In the genomic region with DNA sequence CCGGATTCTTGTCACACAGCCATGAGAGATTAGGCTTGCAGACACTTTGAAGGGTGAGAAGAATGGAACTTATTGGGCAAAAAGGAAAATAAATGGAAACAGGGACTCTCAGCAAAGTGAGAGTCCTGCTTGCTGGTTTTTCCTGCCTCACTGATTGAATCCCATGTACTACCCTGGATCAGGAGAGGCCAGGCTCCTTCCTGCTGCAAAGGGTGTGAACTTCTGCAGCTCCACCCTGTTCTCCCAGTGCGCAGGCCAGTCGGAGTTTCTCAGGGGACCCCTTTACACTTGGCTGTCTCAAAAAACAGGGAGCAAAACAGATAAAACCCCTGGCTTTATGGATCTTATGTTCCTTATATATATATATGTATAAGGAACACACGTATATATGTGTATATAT, we compare ENCODE assay signal across 12 cellular contexts.
DNase-seq lines count a peak whose midpoint lies in the region; ATAC-seq, FAIRE-seq and TF ChIP-seq lines count a peak whose summit lies in the region.
"Had no signal": no experiment of that assay in that cellular context is flagged by ENCODE, and none has a peak within 500 bp of the region (broad histone marks: within the 10 kb centered on the region; RNA-seq: fewer than 3 reads in every experiment).

No MANE protein-coding gene starts in this region.

- H3K4me1 Mint-ChIP-seq in GM23338, result peaks cover 32% of the 10 kb centered on the region

- no peaks in the 10 kb centered on the region for H3K36me3 Mint-ChIP-seq in GM23338 (ENCODE audit: low read depth)
- H3K36me3 Mint-ChIP-seq: CD4-positive, CD25-positive, alpha-beta regulatory T cell had no signal

- no peak for TF ChIP-seq POLR2A in H1 (IDR thresholded peaks at IDR 0.05; ENCODE audit: control extremely low read depth in 1 of 2, low read depth in 2 of 2, low read length in 2 of 2)

- H3K4me1 ChIP-seq in GM23338 (ENCODE audit: insufficient read depth), result peaks cover 29% of the 10 kb centered on the region
- H3K4me1 ChIP-seq in H1 (replicated peaks in 1 of 4; ENCODE audit: control insufficient read depth in 3 of 4, insufficient read depth in 4 of 4, low read length in 3 of 4), result peaks cover 2 to 21% (median 11%) of the 10 kb centered on the region in 4 experiments; a peak in 5 of 7 replicates
- peaks cover 14 to 28% of the 10 kb centered on the region in 2 experiments for H3K4me1 ChIP-seq in trophoblast cell (ENCODE audit: control insufficient read depth in 1 of 2, insufficient read depth in 2 of 2, low read length in 2 of 2)

- H3K9me2 ChIP-seq in GM23338 (ENCODE audit: insufficient read depth), result no peaks in the 10 kb centered on the region

- no peak overlapping the region for H2BK20ac ChIP-seq in H1 (ENCODE audit: low read length)

- TF ChIP-seq CTCF in GM23338 (conservative IDR thresholded peaks at IDR 0.05; ENCODE audit: low read depth in 2 of 2) (no peak), H1 (IDR thresholded peaks at IDR 0.05; ENCODE audit: control extremely low read depth in 1 of 3, insufficient read depth in 1 of 3, low read depth in 1 of 3, low read length in 3 of 3) (no peak)

- H3F3A ChIP-seq in GM23338 (replicated peaks; ENCODE audit: low read depth), result no peaks in the 10 kb centered on the region

- DNase-seq in GM23338 (ENCODE audit: low spot score) (no peak), LoVo (ENCODE audit: low spot score) (peak; percentile 40), H1 (ENCODE audit: low read depth in 1 of 2, low spot score in 2 of 2) (no peak), trophoblast cell (no peak), foreskin melanocyte (no peak)
- DNase-seq: Karpas-422; retina; stimulated activated naive B cell treated with anti-CD40 and anti-IgM and Interleukin-4, amounts not matched to agents 10 μg/mL and 1 μg/mL and 100 μg/mL, for 72 hours had no signal

- H4K91ac ChIP-seq in H1 (replicated peaks; ENCODE audit: insufficient read length, low read length) (no peak overlapping the region), trophoblast cell (ENCODE audit: low read depth, low read length) (peak overlapping the region; percentile 57)

- H2AK5ac ChIP-seq in H1 (ENCODE audit: low read depth, low read length) (no peak overlapping the region), trophoblast cell (ENCODE audit: low read length) (peak overlapping the region; percentile 23)

- CTCF ChIA-PET in H1 (lab: Charles Lee; ENCODE audit: partially characterized antibody), result interaction anchor here (0.6 to 2.0 kb wide), 4 partner anchors 14 to 109 kb away, joined by 3 to 6 read pairs (median 4); no protein-coding TSS in a partner anchor

- H3K23ac ChIP-seq in H1 (ENCODE audit: insufficient read length) (no peak overlapping the region), trophoblast cell (ENCODE audit: low read length) (no peak overlapping the region)

- WGBS in H1 (ENCODE audit: extremely low coverage in 1 of 2, insufficient coverage in 1 of 2, insufficient read length in 1 of 2, insufficient replicate concordance in 2 of 2, low coverage in 1 of 2, low lambda C conversion rate in 2 of 2, missing lambda C conversion rate in 1 of 2), 2 experiments, result 92% methylated on average over 4 of the region's 4 CpGs; no CpG with 5 or more reads in 1 of the 2 experiments
- WGBS in trophoblast cell (ENCODE audit: extremely low coverage, insufficient coverage, insufficient read length), result no CpG with 5 or more reads among the region's 4 CpGs

- H3K18ac ChIP-seq in H1 (ENCODE audit: extremely low read depth, low read length), result no peak overlapping the region
- H3K18ac ChIP-seq in trophoblast cell (ENCODE audit: low read length), result no peak overlapping the region

- H3K4me3 ChIP-seq in GM23338, result peak overlapping the region; percentile 47
- peak overlapping the region in 1 of 4 experiments; percentile 48; a peak in 2 of 8 replicates for H3K4me3 ChIP-seq in H1 (ENCODE audit: extremely low read depth in 1 of 4, insufficient read depth in 2 of 4, low read depth in 3 of 4, low read length in 4 of 4)
- no peak overlapping the region for H3K4me3 ChIP-seq in trophoblast cell (ENCODE audit: low read depth, low read length)

- H3K27ac ChIP-seq in GM23338 (ENCODE audit: low read depth) (no peak overlapping the region), H1 (ENCODE audit: low read depth, low read length) (no peak overlapping the region), trophoblast cell (ENCODE audit: low read depth, low read length) (no peak overlapping the region)

- TF ChIP-seq RAD21 in H1 (IDR thresholded peaks at IDR 0.05 in 1 of 2, conservative IDR thresholded peaks at IDR 0.05 in 1 of 2; ENCODE audit: low read depth in 2 of 2, low read length in 2 of 2), result no peak

- H3K79me1 ChIP-seq in H1 (ENCODE audit: low read depth, low read length), result no peaks in the 10 kb centered on the region
- H3K79me1 ChIP-seq in trophoblast cell (ENCODE audit: low read length), result peaks cover 17% of the 10 kb centered on the region

- H3K9me3 ChIP-seq in H1 (ENCODE audit: insufficient read depth in 2 of 2, low read depth in 1 of 2, low read length in 1 of 2) (no peaks in the 10 kb centered on the region), trophoblast cell (ENCODE audit: insufficient read depth, low read depth, low read length) (no peaks in the 10 kb centered on the region)

- H3K36me3 ChIP-seq in GM23338 (ENCODE audit: insufficient read depth) (no peaks in the 10 kb centered on the region), H1 (ENCODE audit: control insufficient read depth in 2 of 4, insufficient read depth in 4 of 4, low read length in 3 of 4) (peaks cover 0 to 2% (median 0%) of the 10 kb centered on the region in 4 experiments; a peak in 1 of 8 replicates), trophoblast cell (ENCODE audit: control insufficient read depth in 1 of 2, insufficient read depth in 2 of 2, low read length in 2 of 2) (no peaks in the 10 kb centered on the region)

- H2BK5ac ChIP-seq in H1 (ENCODE audit: low read depth, low read length), result no peak overlapping the region
- H2BK5ac ChIP-seq in trophoblast cell (ENCODE audit: low read depth, low read length, poor library complexity), result peak overlapping the region; percentile 61

- no peak overlapping the region for H3K27ac Mint-ChIP-seq in GM23338

- ATAC-seq in GM23338, result no peak
- no peak for ATAC-seq in GM19467 (IDR thresholded peaks at IDR 0.05; ENCODE audit: unreplicated experiment)
- ATAC-seq in esophagus mucosa, result no peak
- no peak for ATAC-seq in GM21526 (IDR thresholded peaks at IDR 0.05; ENCODE audit: low FRiP score, unreplicated experiment)

- H3K56ac ChIP-seq in H1 (replicated peaks; ENCODE audit: insufficient read length, low read depth, low read length), result no peak overlapping the region

- no peak overlapping the region for H4K12ac ChIP-seq in trophoblast cell (ENCODE audit: low read depth, low read length)

- H4K8ac ChIP-seq in H1 (ENCODE audit: extremely low read depth, insufficient read depth, low read length) (no peak overlapping the region), trophoblast cell (ENCODE audit: low read depth, low read length) (peak overlapping the region; percentile 64)

- H3K9ac ChIP-seq in H1 (replicated peaks in 1 of 4; ENCODE audit: extremely low read depth in 1 of 4, low read depth in 3 of 4, low read length in 3 of 4) (no peak overlapping the region), trophoblast cell (ENCODE audit: low read length) (no peak overlapping the region)

- peaks cover 2% of the 10 kb centered on the region; the same call in 1 of the 2 replicates for H3K23me2 ChIP-seq in H1 (ENCODE audit: low read depth, low read length)

- H3K4me2 ChIP-seq in GM23338 (peak overlapping the region; percentile 81), H1 (ENCODE audit: insufficient read depth in 1 of 2, low read depth in 2 of 2, low read length in 2 of 2) (peak overlapping the region; percentile 64 to 97; a peak in 3 of 4 replicates), trophoblast cell (ENCODE audit: low read length) (no peak overlapping the region)

- H3K27me3 ChIP-seq in GM23338 (ENCODE audit: insufficient read depth), result peaks cover 71% of the 10 kb centered on the region
- H3K27me3 ChIP-seq in H1 (replicated peaks in 1 of 4; ENCODE audit: control insufficient read depth in 3 of 4, extremely low read depth in 1 of 4, insufficient read depth in 3 of 4, low read length in 3 of 4), result peaks cover 12 to 53% (median 34%) of the 10 kb centered on the region in 4 experiments
- no peaks in the 10 kb centered on the region for H3K27me3 ChIP-seq in trophoblast cell (ENCODE audit: insufficient read depth, low read length)

- H2BK12ac ChIP-seq in H1 (ENCODE audit: low read depth, low read length) (no peak overlapping the region), trophoblast cell (ENCODE audit: low read length) (peak overlapping the region; percentile 77)

- H3K14ac ChIP-seq in H1 (ENCODE audit: insufficient read length) (no peak overlapping the region), trophoblast cell (ENCODE audit: low read length) (peak overlapping the region; percentile 63)

- no peaks in the 10 kb centered on the region for H3K9me3 Mint-ChIP-seq in GM23338
- H3K9me3 Mint-ChIP-seq: stimulated activated naive B cell treated with anti-CD40 and anti-IgM and Interleukin-4, amounts not matched to agents 10 μg/mL and 1 μg/mL and 100 μg/mL, for 72 hours had no signal

- no peak overlapping the region for H4K5ac ChIP-seq in H1 (ENCODE audit: insufficient read length, low read depth, low read length)

- POLR2A ChIA-PET in H1 (lab: Charles Lee; ENCODE audit: partially characterized antibody), result interaction anchor here (0.7 to 1.0 kb wide), 3 partner anchors 15 to 233 kb away, joined by 3 read pairs; no protein-coding TSS in a partner anchor

- H3K4ac ChIP-seq in H1 (replicated peaks; ENCODE audit: insufficient read length, low read depth, low read length), result no peak overlapping the region
- no peak overlapping the region for H3K4ac ChIP-seq in trophoblast cell (ENCODE audit: low read depth, low read length)

- FAIRE-seq in H1 (lab: Jason Lieb, UNC), result no peak

- TF ChIP-seq EP300 in H1 (IDR thresholded peaks at IDR 0.05; ENCODE audit: borderline replicate concordance in 1 of 2, low read depth in 2 of 2, low read length in 2 of 2), result no peak

- H3K79me2 ChIP-seq in GM23338 (replicated peaks; ENCODE audit: insufficient read depth) (no peaks in the 10 kb centered on the region), H1 (ENCODE audit: control insufficient read depth in 1 of 2, insufficient read depth in 2 of 2, low read length in 2 of 2) (no peaks in the 10 kb centered on the region), trophoblast cell (ENCODE audit: control insufficient read depth, insufficient read depth, low read length, poor library complexity) (no peaks in the 10 kb centered on the region)

- peaks cover 5% of the 10 kb centered on the region; the same call in 1 of the 2 replicates for H4K20me1 ChIP-seq in GM23338 (replicated peaks; ENCODE audit: insufficient read depth)
- H4K20me1 ChIP-seq in H1 (replicated peaks in 1 of 2; ENCODE audit: control insufficient read depth in 1 of 2, insufficient read depth in 2 of 2, low read length in 2 of 2), result no peaks in the 10 kb centered on the region

- no peak overlapping the region for H2BK120ac ChIP-seq in H1 (replicated peaks; ENCODE audit: low read depth, low read length)
- peak overlapping the region; percentile 33 for H2BK120ac ChIP-seq in trophoblast cell (ENCODE audit: insufficient read depth, low read length, poor library complexity)

- H3K4me3 Mint-ChIP-seq in GM23338, result no peak overlapping the region
- H3K4me3 Mint-ChIP-seq: CD4-positive, CD25-positive, alpha-beta regulatory T cell had no signal

- peaks cover 40% of the 10 kb centered on the region for H3K27me3 Mint-ChIP-seq in GM23338 (ENCODE audit: insufficient read depth, low read depth, poor library complexity)
- H3K27me3 Mint-ChIP-seq: CD4-positive, CD25-positive, alpha-beta regulatory T cell; stimulated activated naive B cell treated with anti-CD40 and anti-IgM and Interleukin-4, amounts not matched to agents 10 μg/mL and 1 μg/mL and 100 μg/mL, for 72 hours had no signal

- H2AFZ ChIP-seq in GM23338, result no peak overlapping the region
- H2AFZ ChIP-seq in H1 (ENCODE audit: low read length), result no peak overlapping the region
- H2AFZ ChIP-seq in trophoblast cell (ENCODE audit: insufficient read depth, low read length, poor library complexity), result no peak overlapping the region

- no peak overlapping the region for H2BK15ac ChIP-seq in H1 (ENCODE audit: low read length)
